In genomic region chr12:120235369-120236123, GRCh38 we compare ENCODE assay signal across 8 cellular contexts. TPM values are rescaled to one million over a fixed set of nuclear protein-coding genes. Genes with fewer than 3 reads are reported as not detected.
DNase-seq lines count a peak whose midpoint lies in the region; ATAC-seq, FAIRE-seq and TF ChIP-seq lines count a peak whose summit lies in the region.

No MANE protein-coding gene starts in this region.

- peak; percentile 9; the same call in 1 of the 2 replicates for ATAC-seq in WTC11
- ATAC-seq in heart left ventricle = peak in 3 of 4 donors; percentile 4 to 8 (median 4)

- DNase-seq in GM23248 = peak; percentile 50
- DNase-seq in WTC11 (ENCODE audit: low spot score) = peak; percentile 29
- DNase-seq in heart left ventricle = peak in 2 of 5 donors; percentile 54 to 67
- DNase-seq in GM12891 (ENCODE audit: insufficient read length, low spot score) = no peak
- DNase-seq in NCI-H128 (lab: John Stamatoyannopoulos, UW; ENCODE audit: unreplicated experiment) = no peak
- DNase-seq in stimulated activated CD4-positive, alpha-beta T cell treated with anti-CD3 and anti-CD28 coated beads, Interleukin-4, amount 100 ng/mL, for 1 hour = no peak
- no peak for DNase-seq in NCI-H1105 (lab: John Stamatoyannopoulos, UW)

- POLR2A ChIA-PET in WTC11 (lab: Charles Lee) = interaction anchor here (1.1 to 2.0 kb wide), 5 partner anchors 14 to 56 kb away, joined by 3 to 10 read pairs (median 4); partner anchors contain the start of gene RNU4-2

- intact Hi-C loops in heart left ventricle (cut with DNase I) = loop anchor here in 1 of 10 donors (2.0 kb wide), 1 partner anchor 13 kb away; no protein-coding TSS in a partner anchor

- no peaks in the 10 kb centered on the region for H3K9me3 Mint-ChIP-seq in WTC11

- TF ChIP-seq CTCF in WTC11 (IDR thresholded peaks at IDR 0.05) = no peak
- peak in 3 of 12 donors; percentile 15 to 26 (median 23) for TF ChIP-seq CTCF in heart left ventricle (IDR thresholded peaks at IDR 0.05)

- FAIRE-seq in GM12891 (lab: Jason Lieb, UNC) = no peak

- peak overlapping the region; percentile 88 for H3K27ac Mint-ChIP-seq in WTC11

- in situ Hi-C loops in GM23248 (cut with MboI) = no loop called here

- H3K4me1 ChIP-seq in GM23248 (ENCODE audit: insufficient read depth) = peaks cover 87% of the 10 kb centered on the region
- peaks cover 65 to 100% (median 100%) of the 10 kb centered on the region in 12 donors for H3K4me1 ChIP-seq in heart left ventricle
- peaks cover 93% of the 10 kb centered on the region in 3 donors for H3K4me1 ChIP-seq in skeletal muscle tissue (ENCODE audit: control insufficient read depth in 3 of 3, insufficient read depth in 3 of 3, low read length in 3 of 3)

- no peaks in the 10 kb centered on the region for H4K20me1 ChIP-seq in GM23248 (ENCODE audit: insufficient read depth)

- H2AFZ ChIP-seq in GM23248 = no peak overlapping the region

- H3K27me3 ChIP-seq in GM23248 (replicated peaks; ENCODE audit: insufficient read depth) (no peaks in the 10 kb centered on the region), heart left ventricle (no peaks in the 10 kb centered on the region), skeletal muscle tissue (ENCODE audit: control insufficient read depth in 3 of 3, insufficient read depth in 3 of 3, low read length in 3 of 3) (no peaks in the 10 kb centered on the region)

- H3K4me3 Mint-ChIP-seq in WTC11 = no peak overlapping the region

- no peaks in the 10 kb centered on the region for H3K36me3 Mint-ChIP-seq in WTC11

- peaks cover 77% of the 10 kb centered on the region for H3F3A ChIP-seq in GM23248 (ENCODE audit: insufficient read depth)

- H3K4me3 ChIP-seq in GM23248 = peak overlapping the region; percentile 19
- H3K4me3 ChIP-seq in heart left ventricle = peak overlapping the region in 8 of 12 donors; percentile 0 to 18 (median 13)
- H3K4me3 ChIP-seq in skeletal muscle tissue (ENCODE audit: low read length in 3 of 3) = peak overlapping the region; percentile 45 to 55 (median 54)

- peaks cover 83% of the 10 kb centered on the region for H3K79me2 ChIP-seq in GM23248 (ENCODE audit: insufficient read depth)

- peaks cover 72% of the 10 kb centered on the region for H3K4me1 Mint-ChIP-seq in WTC11

- CTCF ChIA-PET in WTC11 (lab: Charles Lee) = interaction anchor here (0.6 to 16.6 kb wide), 22 partner anchors 7 to 769 kb away, joined by 3 to 450 read pairs (median 6); partner anchors contain the start of genes PXN, RNU4-1, RNU4-2 and RPLP0

- no peaks in the 10 kb centered on the region for H3K9me2 ChIP-seq in GM23248 (ENCODE audit: insufficient read depth)

- H3K27ac ChIP-seq in GM23248 (peak overlapping the region; percentile 98), heart left ventricle (peak overlapping the region; percentile 81 to 97 (median 92)), skeletal muscle tissue (ENCODE audit: low read depth, low read length) (peak overlapping the region; percentile 99)

- peak overlapping the region; percentile 54 for H3K4me2 ChIP-seq in GM23248 (ENCODE audit: unreplicated experiment)

- no peaks in the 10 kb centered on the region for H3K27me3 Mint-ChIP-seq in WTC11 (ENCODE audit: low read depth)

- TF ChIP-seq POLR2A in heart left ventricle (IDR thresholded peaks at IDR 0.05) = no peak
- no peak for TF ChIP-seq POLR2A in GM12891 (IDR thresholded peaks at IDR 0.05; ENCODE audit: low read depth, low read length)

- H3K9ac ChIP-seq in GM23248 (peak overlapping the region; percentile 78), skeletal muscle tissue (ENCODE audit: low read depth in 1 of 3, low read length in 3 of 3) (peak overlapping the region; percentile 71 to 78 (median 74))

- WGBS in GM23248 (ENCODE audit: low coverage in 1 of 2, low lambda C conversion rate in 2 of 2, missing lambda C conversion rate in 2 of 2), 2 experiments = 40 to 41% methylated on average over 13 to 15 of the region's 15 CpGs
- 46 to 63% (median 50%) methylated on average over 15 of the region's 15 CpGs for WGBS in heart left ventricle, 4 donors

- H3K36me3 ChIP-seq in GM23248 (ENCODE audit: low read depth) = no peaks in the 10 kb centered on the region
- no peaks in the 10 kb centered on the region for H3K36me3 ChIP-seq in heart left ventricle
- H3K36me3 ChIP-seq in skeletal muscle tissue (ENCODE audit: control insufficient read depth in 3 of 3, insufficient read depth in 3 of 3, low read length in 3 of 3) = no peaks in the 10 kb centered on the region

- H3K9me3 ChIP-seq in GM23248 (ENCODE audit: low read depth) (no peaks in the 10 kb centered on the region), heart left ventricle (no peaks in the 10 kb centered on the region), skeletal muscle tissue (ENCODE audit: control insufficient read depth in 3 of 3, low read length in 3 of 3) (no peaks in the 10 kb centered on the region)

TF ChIP-seq in WTC11, 78 proteins besides CTCF, POLR2A, EP300 and RAD21:
- peak; percentile 52; the same call in 1 of the 2 replicates for TF ChIP-seq ZNF121 (CRISPR knock-in tag; IDR thresholded peaks at IDR 0.05)
- no peak for TF ChIP-seq SOX15 (CRISPR knock-in tag; IDR thresholded peaks at IDR 0.05)

TF ChIP-seq in GM12891, 5 proteins besides CTCF, POLR2A, EP300 and RAD21:
- no peak for TF ChIP-seq SPI1 (IDR thresholded peaks at IDR 0.05; ENCODE audit: low read depth, low read length)
- TF ChIP-seq PAX5 (IDR thresholded peaks at IDR 0.05; ENCODE audit: insufficient read depth, low read length, severe bottlenecking) = no peak
- TF ChIP-seq POU2F2 (IDR thresholded peaks at IDR 0.05; ENCODE audit: low read depth, low read length) = no peak
- no peak for TF ChIP-seq POLR2AphosphoS5 (IDR thresholded peaks at IDR 0.05; ENCODE audit: low read depth, low read length)
- no peak for TF ChIP-seq TAF1 (IDR thresholded peaks at IDR 0.05; ENCODE audit: low read depth, low read length)

RNA-seq across cellular contexts. Expression of gene PXN, which starts 30.0 kb away (rescaled TPM):
- total RNA-seq in GM23248 (2014; rRNA removed; shearing (Covaris generic)) = 63.7 and 87.2 TPM in 2 replicates
- polyA plus RNA-seq in GM23248 (2016; fragmentation: Nextera tagmentation; extraction: Ambion mirVana) = 134 and 135 TPM in 2 replicates
- 96.6 to 132 TPM (median 99.2 TPM) in 3 replicates for total RNA-seq in WTC11 (2021)
- total RNA-seq in heart left ventricle = 100 to 1,000 TPM in 1 of 9 donors, 10 to 100 TPM in 8; 34.3 to 103 (median 69.9) TPM
- polyA plus RNA-seq in heart left ventricle = 10 to 100 TPM; 58.7 to 90.5 TPM
- 20.9 TPM for total RNA-seq in skeletal muscle tissue
- 17.6 TPM for polyA plus RNA-seq in GM12891 (2012; ENCODE audit: low read depth, missing spikeins)

RNA-seq across cellular contexts. Expression of gene RPLP0, which starts 34.6 kb away (rescaled TPM):
- 4,120 and 4,786 TPM in 2 replicates for total RNA-seq in GM23248 (2014; rRNA removed; shearing (Covaris generic))
- polyA plus RNA-seq in GM23248 (2016; fragmentation: Nextera tagmentation; extraction: Ambion mirVana) = 1,272 and 1,276 TPM in 2 replicates
- 3,149 to 3,505 TPM (median 3,452 TPM) in 3 replicates for total RNA-seq in WTC11 (2021)
- 1,000 to 10,000 TPM in 3 of 9 donors, 100 to 1,000 TPM in 6; 487 to 1,330 (median 861) TPM for total RNA-seq in heart left ventricle
- polyA plus RNA-seq in heart left ventricle = 1,000 to 10,000 TPM in 1 of 2 donors, 100 to 1,000 TPM in 1; 692 to 3,248 TPM
- 2,458 TPM for total RNA-seq in skeletal muscle tissue
- polyA plus RNA-seq in GM12891 (2012; ENCODE audit: low read depth, missing spikeins) = 5,981 TPM

RNA-seq across cellular contexts. Expression of gene GCN1, which starts 41.0 kb away (rescaled TPM):
- 74.8 and 79.7 TPM in 2 replicates for total RNA-seq in GM23248 (2014; rRNA removed; shearing (Covaris generic))
- polyA plus RNA-seq in GM23248 (2016; fragmentation: Nextera tagmentation; extraction: Ambion mirVana) (24.2 and 24.5 TPM in 2 replicates), heart left ventricle (10 to 100 TPM in 1 of 2 donors, 1 to 10 TPM in 1; 7.2 to 26.7 TPM)
- total RNA-seq in WTC11 (2021) (147 to 181 TPM (median 162 TPM) in 3 replicates), heart left ventricle (10 to 100 TPM; 24.4 to 51.7 (median 34.6) TPM), skeletal muscle tissue (87.2 TPM)
- 39.6 TPM for polyA plus RNA-seq in GM12891 (2012; ENCODE audit: low read depth, missing spikeins)

RNA-seq across cellular contexts. Expression of gene RNU4-2, which starts 56.2 kb away (rescaled TPM):
- total RNA-seq in GM23248 (2014; rRNA removed; shearing (Covaris generic)) = under 0.01 TPM in 1 of 2 replicates, not detected in the other
- polyA plus RNA-seq in GM23248 (2016; fragmentation: Nextera tagmentation; extraction: Ambion mirVana) (4.0 and 6.9 TPM in 2 replicates), heart left ventricle (not detected)
- total RNA-seq in WTC11 (2021) (2,632 to 2,764 TPM (median 2,673 TPM) in 3 replicates), heart left ventricle (over 10,000 TPM in 3 of 9 donors, 1,000 to 10,000 TPM in 4, not detected in 2; 3,467 to 16,563 (median 7,253) TPM), skeletal muscle tissue (under 0.01 TPM)
- polyA plus RNA-seq in GM12891 (2012; ENCODE audit: low read depth, missing spikeins) = 266 TPM

RNA-seq across cellular contexts. Expression of gene RNU4-1, which starts 57.5 kb away (rescaled TPM):
- total RNA-seq in GM23248 (2014; rRNA removed; shearing (Covaris generic)) = not detected in 2 replicates
- polyA plus RNA-seq in GM23248 (2016; fragmentation: Nextera tagmentation; extraction: Ambion mirVana) (4.1 TPM in 1 of 2 replicates, not detected in the other), heart left ventricle (not detected)
- total RNA-seq in WTC11 (2021) (2,196 to 2,477 TPM (median 2,436 TPM) in 3 replicates), heart left ventricle (1,000 to 10,000 TPM in 4 of 9 donors, 100 to 1,000 TPM in 3, not detected in 2; 376 to 4,299 (median 1,541) TPM), skeletal muscle tissue (under 0.01 TPM)
- 207 TPM for polyA plus RNA-seq in GM12891 (2012; ENCODE audit: low read depth, missing spikeins)

Comparison
In these comparisons a context has a peak if more than half of its experiments do, and no peak if none do; other contexts are left out.
1. DNase-seq: peak in GM23248 (single experiment) and WTC11 (single experiment); none in GM12891 (single experiment), NCI-H128 (single experiment), stimulated activated CD4-positive, alpha-beta T cell treated with anti-CD3 and anti-CD28 coated beads, Interleukin-4, amount 100 ng/mL, for 1 hour (single experiment) and NCI-H1105 (single experiment).
2. Peak in every context shown above with its lines, with median percentiles within 50 percentile points of each other: H3K27ac ChIP-seq and H3K4me3 ChIP-seq.